In genomic region chr13:62613819-62614218, GRCh38 we compare ENCODE assay signal across 14 cellular contexts.
A peak's percentile ranks its signal among the peaks of the same experiment; 100 is the strongest.
DNase-seq lines count a peak whose midpoint lies in the region; ATAC-seq and TF ChIP-seq lines count a peak whose summit lies in the region.
"Had no signal": no experiment of that assay in that cellular context is flagged by ENCODE, and none has a peak within 500 bp of the region (broad histone marks: within the 10 kb centered on the region; RNA-seq: fewer than 3 reads in every experiment).

No MANE protein-coding gene starts in this region.

- no peak for TF ChIP-seq CTCF in IMR-90 (conservative IDR thresholded peaks at IDR 0.05; ENCODE audit: low read depth, low read length)
- no peak for TF ChIP-seq CTCF in WTC11 (IDR thresholded peaks at IDR 0.05)
- no peak for TF ChIP-seq CTCF in type B pancreatic cell (conservative IDR thresholded peaks at IDR 0.05)
- TF ChIP-seq CTCF in suprapubic skin (IDR thresholded peaks at IDR 0.05): no peak

- no peak overlapping the region for H4K91ac ChIP-seq in IMR-90 (ENCODE audit: insufficient read depth, low read depth, low read length)

- H3K9me3 Mint-ChIP-seq in WTC11: peaks cover 5% of the 10 kb centered on the region
- no peaks in the 10 kb centered on the region for H3K9me3 Mint-ChIP-seq in type B pancreatic cell

- no peak overlapping the region for H3K9ac ChIP-seq in IMR-90 (ENCODE audit: low read depth, low read length)

- WGBS in IMR-90 (ENCODE audit: extremely low coverage in 2 of 2, insufficient read length in 1 of 2), 2 experiments: no CpG with 5 or more reads among the region's 1 CpG
- 67% methylated on average over 1 of the region's 1 CpG for WGBS in suprapubic skin

- H3K4me3 Mint-ChIP-seq in WTC11: no peak overlapping the region
- peak overlapping the region; percentile 72 for H3K4me3 Mint-ChIP-seq in type B pancreatic cell
- H3K4me3 Mint-ChIP-seq: B cell; CD4-positive, alpha-beta memory T cell; IgD-negative memory B cell had no signal

- H3K79me1 ChIP-seq in IMR-90 (ENCODE audit: low read depth in 1 of 2, low read length in 2 of 2): no peaks in the 10 kb centered on the region

- in situ Hi-C loops in IMR-90 (cut with MboI; ENCODE audit: low sequenced_read_pairs): no loop called here

- no peak overlapping the region for H2BK15ac ChIP-seq in IMR-90 (ENCODE audit: low read depth, low read length)

- H3K4me2 ChIP-seq in IMR-90 (ENCODE audit: low read depth, low read length): no peak overlapping the region

- H3K14ac ChIP-seq in IMR-90 (replicated peaks; ENCODE audit: low read depth, low read length): no peak overlapping the region

- H3K23ac ChIP-seq in IMR-90 (ENCODE audit: low read depth, low read length): no peak overlapping the region

- dilution Hi-C loops in IMR-90 (cut with HindIII; ENCODE audit: low sequenced_read_pairs, unreplicated experiment): no loop called here

- BruUV-seq in IMR-90 (replicated peaks; lab: Mats Ljungman, UMichigan): no TSS peak

- TF ChIP-seq RAD21 in IMR-90 (IDR thresholded peaks at IDR 0.05; ENCODE audit: low read length): no peak

- no peak overlapping the region for H3K18ac ChIP-seq in IMR-90 (ENCODE audit: low read depth, low read length)

- TF ChIP-seq POLR2A in IMR-90 (IDR thresholded peaks at IDR 0.05; ENCODE audit: low read depth, low read length) (no peak), suprapubic skin (IDR thresholded peaks at IDR 0.05) (no peak)

- H3K4me1 Mint-ChIP-seq in WTC11 (peaks cover 8% of the 10 kb centered on the region), type B pancreatic cell (ENCODE audit: unreplicated experiment) (peaks cover 3% of the 10 kb centered on the region)
- H3K4me1 Mint-ChIP-seq: B cell; CD4-positive, alpha-beta memory T cell; IgD-negative memory B cell had no signal

- H3K27me3 Mint-ChIP-seq in WTC11 (ENCODE audit: low read depth) (no peaks in the 10 kb centered on the region; the same call in 1 of the 2 replicates), type B pancreatic cell (no peaks in the 10 kb centered on the region)
- H3K27me3 Mint-ChIP-seq: B cell; CD4-positive, alpha-beta memory T cell; IgD-negative memory B cell had no signal

- no peaks in the 10 kb centered on the region for H3K36me3 Mint-ChIP-seq in WTC11
- no peaks in the 10 kb centered on the region for H3K36me3 Mint-ChIP-seq in type B pancreatic cell
- H3K36me3 Mint-ChIP-seq: CD4-positive, alpha-beta memory T cell had no signal

- H2BK5ac ChIP-seq in IMR-90 (ENCODE audit: low read depth, low read length, poor library complexity, severe bottlenecking): no peak overlapping the region

- H3K56ac ChIP-seq in IMR-90 (ENCODE audit: extremely low read depth, insufficient read depth, low read length): no peak overlapping the region

- no peaks in the 10 kb centered on the region for H3K36me3 ChIP-seq in IMR-90 (ENCODE audit: control insufficient read depth, insufficient read depth, low read length)
- no peaks in the 10 kb centered on the region for H3K36me3 ChIP-seq in suprapubic skin

- H3K27ac ChIP-seq in IMR-90 (ENCODE audit: insufficient read depth, low read length): no peak overlapping the region
- H3K27ac ChIP-seq in suprapubic skin: no peak overlapping the region
- H3K27ac ChIP-seq: C4-2B had no signal

- H3K9me3 ChIP-seq in IMR-90 (ENCODE audit: control insufficient read depth, insufficient read depth, low read length) (no peaks in the 10 kb centered on the region), suprapubic skin (peaks cover 6% of the 10 kb centered on the region)

- POLR2A ChIA-PET in IMR-90 (lab: Charles Lee; ENCODE audit: unreplicated experiment): no interaction called here
- POLR2A ChIA-PET in WTC11 (lab: Charles Lee): no interaction called here

- no peak overlapping the region for H3K4me3 ChIP-seq in IMR-90 (ENCODE audit: insufficient read depth, low read depth, low read length)
- H3K4me3 ChIP-seq in suprapubic skin: no peak overlapping the region
- H3K4me3 ChIP-seq: GM12878 had no signal

- H3K4me1 ChIP-seq in IMR-90 (ENCODE audit: control insufficient read depth, insufficient read depth, low read length): no peaks in the 10 kb centered on the region
- H3K4me1 ChIP-seq in suprapubic skin: no peaks in the 10 kb centered on the region

- H2BK20ac ChIP-seq in IMR-90 (ENCODE audit: low read depth, low read length): no peak overlapping the region

- no peak overlapping the region for H4K8ac ChIP-seq in IMR-90 (ENCODE audit: low read depth in 2 of 2, low read length in 2 of 2)

- no peaks in the 10 kb centered on the region for H4K20me1 ChIP-seq in IMR-90 (ENCODE audit: insufficient read depth, low read length)

- no peak overlapping the region for H3K4ac ChIP-seq in IMR-90 (ENCODE audit: low read depth, low read length)

- peak overlapping the region; percentile 47; the same call in 1 of the 2 replicates for H3K27ac Mint-ChIP-seq in WTC11
- peak overlapping the region; percentile 89 for H3K27ac Mint-ChIP-seq in type B pancreatic cell
- H3K27ac Mint-ChIP-seq: B cell; CD4-positive, alpha-beta memory T cell; IgD-negative memory B cell had no signal

- intact Hi-C loops in IMR-90 (cut with micrococcal nuclease): no loop called here

- no peak overlapping the region for H4K5ac ChIP-seq in IMR-90 (ENCODE audit: low read depth, low read length)

- no peak overlapping the region for H2AFZ ChIP-seq in IMR-90 (replicated peaks; ENCODE audit: low read length, poor library complexity)

- no peak overlapping the region for H2AK9ac ChIP-seq in IMR-90 (replicated peaks; ENCODE audit: low read depth, low read length, poor library complexity)

- no peak overlapping the region for H2BK120ac ChIP-seq in IMR-90 (ENCODE audit: low read depth, low read length)

- CTCF ChIA-PET in IMR-90 (lab: Yijun Ruan, JAX): no interaction called here
- CTCF ChIA-PET in WTC11 (lab: Charles Lee): no interaction called here

- TF ChIP-seq EP300 in suprapubic skin (IDR thresholded peaks at IDR 0.05): no peak

- ATAC-seq in IMR-90 (ENCODE audit: low read depth): peak; percentile 70; the same call in 1 of the 2 replicates
- ATAC-seq in WTC11: no peak
- ATAC-seq in HG02852 (IDR thresholded peaks at IDR 0.05; ENCODE audit: unreplicated experiment): no peak
- ATAC-seq: GM12878 had no signal

- H3K9me1 ChIP-seq in IMR-90 (ENCODE audit: insufficient read depth, low read length): no peaks in the 10 kb centered on the region

- H2AK5ac ChIP-seq in IMR-90 (ENCODE audit: low read depth, low read length): no peak overlapping the region

- DNase-seq in IMR-90 (no peak), WTC11 (ENCODE audit: low spot score) (no peak), left kidney (ENCODE audit: low read depth, low spot score) (peak; percentile 27), type B pancreatic cell (ENCODE audit: extremely low spot score, unreplicated experiment) (no peak), ureter (ENCODE audit: low spot score) (no peak), suprapubic skin (ENCODE audit: low spot score in 2 of 2) (no peak)
- DNase-seq: CD4-positive, alpha-beta memory T cell; DMS79; HCEC 1CT had no signal

- no peaks in the 10 kb centered on the region for H3K27me3 ChIP-seq in IMR-90 (ENCODE audit: control insufficient read depth, insufficient read depth, low read length)
- H3K27me3 ChIP-seq in suprapubic skin: no peaks in the 10 kb centered on the region

TF ChIP-seq in IMR-90, 13 proteins besides CTCF, POLR2A, EP300 and RAD21 (continues in another document):
- TF ChIP-seq CEBPB (IDR thresholded peaks at IDR 0.05; ENCODE audit: low read depth, low read length): no peak
- TF ChIP-seq USF2 (IDR thresholded peaks at IDR 0.05; ENCODE audit: low read depth, low read length): no peak
- TF ChIP-seq NFE2L2 (IDR thresholded peaks at IDR 0.05; ENCODE audit: low read depth, low read length): no peak
- no peak for TF ChIP-seq MAZ (IDR thresholded peaks at IDR 0.05; ENCODE audit: borderline replicate concordance, low read depth, low read length)
- TF ChIP-seq RFX5 (IDR thresholded peaks at IDR 0.05; ENCODE audit: low read depth, low read length): no peak

TF ChIP-seq in WTC11, 78 proteins besides CTCF, POLR2A, EP300 and RAD21 (continues in another document):
- TF ChIP-seq NFATC4 (CRISPR knock-in tag; IDR thresholded peaks at IDR 0.05) (no peak), SMAD3 (CRISPR knock-in tag; IDR thresholded peaks at IDR 0.05; ENCODE audit: borderline replicate concordance) (no peak), ARID4B (CRISPR knock-in tag; IDR thresholded peaks at IDR 0.05; ENCODE audit: borderline replicate concordance) (no peak), MYBL2 (CRISPR knock-in tag; IDR thresholded peaks at IDR 0.05) (no peak), ZNF121 (CRISPR knock-in tag; IDR thresholded peaks at IDR 0.05) (no peak), NR2C2 (CRISPR knock-in tag; IDR thresholded peaks at IDR 0.05) (no peak), KAT7 (CRISPR knock-in tag; IDR thresholded peaks at IDR 0.05; ENCODE audit: borderline replicate concordance) (no peak), NFE2L1 (CRISPR knock-in tag; IDR thresholded peaks at IDR 0.05) (no peak), NR3C1 (CRISPR knock-in tag; conservative IDR thresholded peaks at IDR 0.05; ENCODE audit: low read depth) (no peak)
